In genomic region chr14:20331048-20331613, GRCh38 we compare ENCODE assay signal across 10 cellular contexts. TPM values are rescaled to one million over a fixed set of nuclear protein-coding genes. Genes with fewer than 3 reads are reported as not detected.
DNase-seq lines count a peak whose midpoint lies in the region; ATAC-seq and TF ChIP-seq lines count a peak whose summit lies in the region.
"Had no signal": no experiment of that assay in that cellular context is flagged by ENCODE, and none has a peak within 500 bp of the region (broad histone marks: within the 10 kb centered on the region; RNA-seq: fewer than 3 reads in every experiment).

No MANE protein-coding gene starts in this region.

- no peaks in the 10 kb centered on the region for H3K9me2 ChIP-seq in HCT116 (ENCODE audit: insufficient read depth)

- no peaks in the 10 kb centered on the region for H3K9me3 ChIP-seq in CD4-positive, CD25-positive, alpha-beta regulatory T cell (ENCODE audit: control insufficient read depth in 2 of 2, low read length in 2 of 2)
- H3K9me3 ChIP-seq in HCT116 (ENCODE audit: control insufficient read depth in 1 of 2, insufficient read depth in 1 of 2, low read depth in 1 of 2, low read length in 2 of 2), result no peaks in the 10 kb centered on the region
- no peaks in the 10 kb centered on the region for H3K9me3 ChIP-seq in right lobe of liver

- H3K4me1 ChIP-seq in CD4-positive, CD25-positive, alpha-beta regulatory T cell (ENCODE audit: control insufficient read depth, insufficient read depth, low read length, poor library complexity, severe bottlenecking), result peaks cover 15% of the 10 kb centered on the region
- H3K4me1 ChIP-seq in HCT116 (ENCODE audit: control insufficient read depth in 1 of 2, insufficient read depth in 2 of 2, low read length in 2 of 2), result peaks cover 12 to 22% of the 10 kb centered on the region in 2 experiments
- H3K4me1 ChIP-seq in right lobe of liver, result peaks cover 0 to 57% (median 14%) of the 10 kb centered on the region in 4 donors

- peaks cover 3% of the 10 kb centered on the region for H3K36me3 ChIP-seq in CD4-positive, CD25-positive, alpha-beta regulatory T cell (ENCODE audit: control insufficient read depth, insufficient read depth, low read length)
- H3K36me3 ChIP-seq in HCT116 (ENCODE audit: control insufficient read depth in 1 of 2, insufficient read depth in 2 of 2, low read length in 2 of 2) (peaks cover 17 to 36% of the 10 kb centered on the region in 2 experiments), right lobe of liver (peaks cover 0 to 21% (median 2%) of the 10 kb centered on the region in 4 donors)

- no peak for DNase-seq in CD4-positive, CD25-positive, alpha-beta regulatory T cell
- DNase-seq in HCT116 (ENCODE audit: low read depth, low spot score), result no peak
- DNase-seq in activated T-helper 1 cell treated with anti-CD3 and anti-CD28 coated beads, Interleukin-12 subunit alpha, Interleukin-12 subunit beta, Interleukin-2, Interleukin-4 antibody, amounts not matched to agents 30 ng/mL and 10 ng/mL and 1 ng/mL, durations not matched to agents 14 hours and 24 hours and 36 hours (ENCODE audit: low spot score), result no peak
- DNase-seq in right lobe of liver, result no peak
- DNase-seq in DMS 273 (lab: John Stamatoyannopoulos, UW; ENCODE audit: unreplicated experiment), result no peak
- no peak for DNase-seq in NCI-H187 treated with DMSO at 0.1 percent for 48 hours (lab: John Stamatoyannopoulos, UW)
- no peak for DNase-seq in stimulated activated CD4-positive, alpha-beta T cell treated with anti-CD3 and anti-CD28 coated beads, Interleukin-4, amount 100 ng/mL, for 1 hour
- DNase-seq in NCI-H748 (lab: John Stamatoyannopoulos, UW; ENCODE audit: unreplicated experiment), result no peak
- DNase-seq: activated B cell treated with CpG ODN at 0.5 μM for 24 hours, NCI-H446 treated with DMSO at 0.1 percent for 48 hours had no signal

- RAD21 ChIA-PET in HCT116 (lab: Charles Lee; ENCODE audit: low non-redundant PET in 1 of 2, low total read pairs in 2 of 2, uncharacterized antibody in 2 of 2, unreplicated experiment in 2 of 2), result no interaction called here

- H3K4me3 ChIP-seq in CD4-positive, CD25-positive, alpha-beta regulatory T cell (ENCODE audit: low read depth, low read length), result no peak overlapping the region
- H3K4me3 ChIP-seq in HCT116 (replicated peaks in 1 of 2; ENCODE audit: low read depth in 1 of 2, low read length in 2 of 2) (no peak overlapping the region), right lobe of liver (peak overlapping the region in 2 of 3 donors; percentile 67 to 75)

- no peak for ATAC-seq in CD4-positive, CD25-positive, alpha-beta regulatory T cell (ENCODE audit: low read depth in 2 of 2)
- no peak for ATAC-seq in HCT116
- peak in 1 of 4 donors; percentile 14 for ATAC-seq in right lobe of liver

- H3K36me3 Mint-ChIP-seq in CD4-positive, CD25-positive, alpha-beta regulatory T cell, result no peaks in the 10 kb centered on the region
- peaks cover 21% of the 10 kb centered on the region for H3K36me3 Mint-ChIP-seq in activated T-helper 1 cell treated with anti-CD3 and anti-CD28 coated beads, Interleukin-12 subunit alpha, Interleukin-12 subunit beta, Interleukin-2, Interleukin-4 antibody, amounts not matched to agents 30 ng/mL and 10 ng/mL and 1 ng/mL, durations not matched to agents 14 hours and 24 hours and 36 hours (ENCODE audit: low read depth)

- BruUV-seq in HCT116 (replicated peaks; lab: Mats Ljungman, UMichigan), result TSS peak; percentile 8

- no peak overlapping the region for H2AFZ ChIP-seq in HCT116 (ENCODE audit: low read depth, low read length, poor library complexity, severe bottlenecking)

- no peak for TF ChIP-seq RAD21 in HCT116 (IDR thresholded peaks at IDR 0.05; ENCODE audit: low read depth)

- POLR2A ChIA-PET in HCT116 (lab: Charles Lee), result interaction anchor here (1.6 to 1.9 kb wide), 2 partner anchors 12 to 130 kb away, joined by 4 to 10 read pairs; partner anchors contain the start of genes PARP2 and PIP4P1

- H3K27me3 Mint-ChIP-seq in CD4-positive, CD25-positive, alpha-beta regulatory T cell, result no peaks in the 10 kb centered on the region
- H3K27me3 Mint-ChIP-seq in activated T-helper 1 cell treated with anti-CD3 and anti-CD28 coated beads, Interleukin-12 subunit alpha, Interleukin-12 subunit beta, Interleukin-2, Interleukin-4 antibody, amounts not matched to agents 30 ng/mL and 10 ng/mL and 1 ng/mL, durations not matched to agents 14 hours and 24 hours and 36 hours (ENCODE audit: insufficient read depth), result no peaks in the 10 kb centered on the region
- H3K27me3 Mint-ChIP-seq: activated B cell treated with CpG ODN at 0.5 μM for 24 hours had no signal

- peaks cover 20 to 50% (median 37%) of the 10 kb centered on the region in 4 donors for H3K4me1 Mint-ChIP-seq in CD4-positive, CD25-positive, alpha-beta regulatory T cell
- H3K4me1 Mint-ChIP-seq in activated T-helper 1 cell treated with anti-CD3 and anti-CD28 coated beads, Interleukin-12 subunit alpha, Interleukin-12 subunit beta, Interleukin-2, Interleukin-4 antibody, amounts not matched to agents 30 ng/mL and 10 ng/mL and 1 ng/mL, durations not matched to agents 14 hours and 24 hours and 36 hours (ENCODE audit: low read depth), result peaks cover 71% of the 10 kb centered on the region

- peak overlapping the region; percentile 43; the same call in 1 of the 2 replicates for H3K4me2 ChIP-seq in HCT116 (ENCODE audit: low read length)

- intact Hi-C loops in HCT116 (cut with micrococcal nuclease) (no loop called here), right lobe of liver (cut with DNase I) (no loop called here)
- intact Hi-C loops in activated T-helper 1 cell treated with anti-CD3 and anti-CD28 coated beads, Interleukin-12 subunit alpha, Interleukin-12 subunit beta, Interleukin-2, Interleukin-4 antibody, amounts not matched to agents 30 ng/mL and 10 ng/mL and 1 ng/mL, durations not matched to agents 14 hours and 24 hours and 36 hours (cut with micrococcal nuclease), result loop anchor here (10.0 kb wide), 1 partner anchor 644 kb away; no protein-coding TSS in a partner anchor

- H3K4me3 Mint-ChIP-seq in CD4-positive, CD25-positive, alpha-beta regulatory T cell, result peak overlapping the region in 2 of 4 donors; percentile 2 to 91
- peak overlapping the region; percentile 64 for H3K4me3 Mint-ChIP-seq in activated T-helper 1 cell treated with anti-CD3 and anti-CD28 coated beads, Interleukin-12 subunit alpha, Interleukin-12 subunit beta, Interleukin-2, Interleukin-4 antibody, amounts not matched to agents 30 ng/mL and 10 ng/mL and 1 ng/mL, durations not matched to agents 14 hours and 24 hours and 36 hours

- H3K79me2 ChIP-seq in HCT116 (ENCODE audit: insufficient read depth, low read length), result peaks cover 70% of the 10 kb centered on the region

- no peaks in the 10 kb centered on the region for H3K27me3 ChIP-seq in CD4-positive, CD25-positive, alpha-beta regulatory T cell (ENCODE audit: control insufficient read depth, insufficient read depth, low read length)
- H3K27me3 ChIP-seq in HCT116 (ENCODE audit: insufficient read depth, low read length), result no peaks in the 10 kb centered on the region
- H3K27me3 ChIP-seq in right lobe of liver, result no peaks in the 10 kb centered on the region

- TF ChIP-seq CTCF in HCT116 (IDR thresholded peaks at IDR 0.05 in 2 of 3, conservative IDR thresholded peaks at IDR 0.05 in 1 of 3; ENCODE audit: borderline replicate concordance in 1 of 3, insufficient read depth in 1 of 3, low read depth in 2 of 3, low read length in 2 of 3) (no peak), right lobe of liver (IDR thresholded peaks at IDR 0.05) (no peak)

- H3K27ac Mint-ChIP-seq in CD4-positive, CD25-positive, alpha-beta regulatory T cell, result peak overlapping the region; percentile 22 to 56 (median 50)
- H3K27ac Mint-ChIP-seq in activated T-helper 1 cell treated with anti-CD3 and anti-CD28 coated beads, Interleukin-12 subunit alpha, Interleukin-12 subunit beta, Interleukin-2, Interleukin-4 antibody, amounts not matched to agents 30 ng/mL and 10 ng/mL and 1 ng/mL, durations not matched to agents 14 hours and 24 hours and 36 hours, result peak overlapping the region; percentile 11

- TF ChIP-seq POLR2A in HCT116 (IDR thresholded peaks at IDR 0.05; ENCODE audit: borderline replicate concordance, extremely low read depth, insufficient read depth, insufficient read length) (no peak), right lobe of liver (IDR thresholded peaks at IDR 0.05) (no peak)

- CTCF ChIA-PET in HCT116 (lab: Charles Lee), result no interaction called here

- no peaks in the 10 kb centered on the region for H3K9me3 Mint-ChIP-seq in CD4-positive, CD25-positive, alpha-beta regulatory T cell
- no peaks in the 10 kb centered on the region for H3K9me3 Mint-ChIP-seq in activated T-helper 1 cell treated with anti-CD3 and anti-CD28 coated beads, Interleukin-12 subunit alpha, Interleukin-12 subunit beta, Interleukin-2, Interleukin-4 antibody, amounts not matched to agents 30 ng/mL and 10 ng/mL and 1 ng/mL, durations not matched to agents 14 hours and 24 hours and 36 hours
- H3K9me3 Mint-ChIP-seq: activated B cell treated with CpG ODN at 0.5 μM for 24 hours had no signal

- peaks cover 6% of the 10 kb centered on the region; the same call in 1 of the 2 replicates for H4K20me1 ChIP-seq in HCT116 (ENCODE audit: insufficient read depth)

- H3K9ac ChIP-seq in HCT116 (ENCODE audit: low read length), result no peak overlapping the region

- no peak overlapping the region for H3K27ac ChIP-seq in CD4-positive, CD25-positive, alpha-beta regulatory T cell (ENCODE audit: insufficient read depth, low read length, poor library complexity, severe bottlenecking)
- peak overlapping the region; percentile 19; the same call in 1 of the 2 replicates for H3K27ac ChIP-seq in HCT116 (ENCODE audit: low read depth, low read length)
- peak overlapping the region in 2 of 3 donors; percentile 2 to 94 for H3K27ac ChIP-seq in right lobe of liver

- WGBS in right lobe of liver (ENCODE audit: insufficient coverage, low coverage, low lambda C conversion rate, missing lambda C conversion rate), result 19% methylated on average over 2 of the region's 2 CpGs

RNA-seq across cellular contexts. Expression of gene CCNB1IP1, which starts 1.9 kb away (rescaled TPM):
- total RNA-seq in CD4-positive, CD25-positive, alpha-beta regulatory T cell, result 21.2 TPM
- polyA plus RNA-seq in CD4-positive, CD25-positive, alpha-beta regulatory T cell, result 10 to 100 TPM in 3 of 4 donors, 1 to 10 TPM in 1; 9.7 to 21.1 (median 14.4) TPM
- 77.0 TPM for total RNA-seq in HCT116 (2021; ENCODE audit: unreplicated experiment)
- 66.0 and 74.8 TPM in 2 replicates for polyA plus RNA-seq in HCT116 (2012)
- total RNA-seq in activated T-helper 1 cell treated with anti-CD3 and anti-CD28 coated beads, Interleukin-12 subunit alpha, Interleukin-12 subunit beta, Interleukin-2, Interleukin-4 antibody, amounts not matched to agents 30 ng/mL and 10 ng/mL and 1 ng/mL, durations not matched to agents 14 hours and 24 hours and 36 hours, result 61.2 and 72.5 TPM in 2 replicates
- 10 to 100 TPM; 15.7 to 55.5 (median 24.9) TPM for total RNA-seq in right lobe of liver

RNA-seq across cellular contexts. Expression of gene PARP2, which starts 12.3 kb away (rescaled TPM):
- 18.5 TPM for total RNA-seq in CD4-positive, CD25-positive, alpha-beta regulatory T cell
- polyA plus RNA-seq in CD4-positive, CD25-positive, alpha-beta regulatory T cell, result 10 to 100 TPM in 1 of 4 donors, 1 to 10 TPM in 3; 5.2 to 10.3 (median 9.4) TPM
- 51.8 TPM for total RNA-seq in HCT116 (2021; ENCODE audit: unreplicated experiment)
- 36.1 and 46.7 TPM in 2 replicates for polyA plus RNA-seq in HCT116 (2012)
- 32.5 and 36.6 TPM in 2 replicates for total RNA-seq in activated T-helper 1 cell treated with anti-CD3 and anti-CD28 coated beads, Interleukin-12 subunit alpha, Interleukin-12 subunit beta, Interleukin-2, Interleukin-4 antibody, amounts not matched to agents 30 ng/mL and 10 ng/mL and 1 ng/mL, durations not matched to agents 14 hours and 24 hours and 36 hours
- total RNA-seq in right lobe of liver, result 10 to 100 TPM in 2 of 6 experiments, 1 to 10 TPM in 4; 5.5 to 10.4 (median 9.1) TPM

RNA-seq across cellular contexts. Expression of gene TTC5, which starts 25.4 kb away (rescaled TPM):
- 18.9 TPM for total RNA-seq in CD4-positive, CD25-positive, alpha-beta regulatory T cell
- polyA plus RNA-seq in CD4-positive, CD25-positive, alpha-beta regulatory T cell, result 10 to 100 TPM; 17.0 to 24.1 (median 19.0) TPM
- 23.3 TPM for total RNA-seq in HCT116 (2021; ENCODE audit: unreplicated experiment)
- polyA plus RNA-seq in HCT116 (2012), result 13.4 and 15.4 TPM in 2 replicates
- total RNA-seq in activated T-helper 1 cell treated with anti-CD3 and anti-CD28 coated beads, Interleukin-12 subunit alpha, Interleukin-12 subunit beta, Interleukin-2, Interleukin-4 antibody, amounts not matched to agents 30 ng/mL and 10 ng/mL and 1 ng/mL, durations not matched to agents 14 hours and 24 hours and 36 hours, result 33.0 and 33.7 TPM in 2 replicates
- 1 to 10 TPM; 3.1 to 5.1 (median 4.2) TPM for total RNA-seq in right lobe of liver

Comparison
In these comparisons a context has a peak if more than half of its experiments do, and no peak if none do; other contexts are left out.
1. H3K4me3 ChIP-seq: peak in right lobe of liver (2 of 3); none in CD4-positive, CD25-positive, alpha-beta regulatory T cell (single experiment) and HCT116 (0 of 2).